Comparison of ENCODE assay signal across 11 cellular contexts in the genomic region with DNA sequence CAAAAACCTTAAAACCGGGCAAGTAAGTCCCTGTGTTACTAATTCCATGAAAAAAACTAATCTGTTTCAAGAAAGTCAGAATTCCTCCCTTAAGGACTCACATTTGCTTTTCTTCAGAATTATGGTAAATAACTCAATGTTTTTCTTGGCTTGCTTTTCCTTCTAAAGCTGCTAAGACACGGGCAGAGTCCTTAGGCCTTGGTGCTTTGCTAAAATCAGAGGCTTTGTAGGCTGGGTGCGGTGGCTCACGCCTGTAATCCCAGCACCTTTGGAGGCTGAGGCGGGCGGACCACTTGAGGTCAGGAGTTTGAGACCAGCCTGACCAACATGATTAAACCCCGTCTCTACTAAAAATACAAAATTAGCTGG. TPM values are rescaled to one million over a fixed set of nuclear protein-coding genes. Genes with fewer than 3 reads are reported as not detected.
DNase-seq lines count a peak whose midpoint lies in the region; ATAC-seq, FAIRE-seq and TF ChIP-seq lines count a peak whose summit lies in the region.
"Had no signal": no experiment of that assay in that cellular context is flagged by ENCODE, and none has a peak within 500 bp of the region (broad histone marks: within the 10 kb centered on the region; RNA-seq: fewer than 3 reads in every experiment).

No MANE protein-coding gene starts in this region.

- DNase-seq in Peyer's patch (no peak), esophagus muscularis mucosa (ENCODE audit: extremely low spot score) (no peak), lower lobe of right lung (no peak), pancreas (no peak), COLO668 (lab: John Stamatoyannopoulos, UW; ENCODE audit: unreplicated experiment) (no peak)
- DNase-seq in activated naive CD4-positive, alpha-beta T cell treated with anti-CD3 and anti-CD28 coated beads, Interleukin-2, amount 10 ng/mL, durations not matched to agents 7 days and 5 days, result no peak
- DNase-seq in activated T-cell treated with anti-CD3 and anti-CD28 coated beads, Interleukin-2, amount 50 U/mL, for 72 hours, result no peak
- DNase-seq: CD4-positive, alpha-beta memory T cell; left colon; NCI-H2029 treated with DMSO at 0.1 percent for 48 hours had no signal

- 85% methylated on average over 7 of the region's 7 CpGs for WGBS in esophagus muscularis mucosa
- 84 to 87% methylated on average over 7 of the region's 7 CpGs for WGBS in pancreas, 2 donors

- H3K9me3 Mint-ChIP-seq in activated naive CD4-positive, alpha-beta T cell treated with anti-CD3 and anti-CD28 coated beads, Interleukin-2, amount 10 ng/mL, durations not matched to agents 7 days and 5 days, result no peaks in the 10 kb centered on the region
- no peaks in the 10 kb centered on the region for H3K9me3 Mint-ChIP-seq in activated T-cell treated with anti-CD3 and anti-CD28 coated beads, Interleukin-2, amount 50 U/mL, for 72 hours
- H3K9me3 Mint-ChIP-seq: CD4-positive, alpha-beta memory T cell had no signal

- H3K9ac ChIP-seq in subcutaneous abdominal adipose tissue (ENCODE audit: low read length in 5 of 5), result peak overlapping the region in 2 of 5 donors; percentile 60 to 63

- H3K36me3 ChIP-seq in Peyer's patch, result no peaks in the 10 kb centered on the region
- H3K36me3 ChIP-seq in esophagus muscularis mucosa, result peaks cover 0 to 8% (median 0%) of the 10 kb centered on the region in 4 donors
- H3K36me3 ChIP-seq in lower lobe of right lung, result no peaks in the 10 kb centered on the region
- no peaks in the 10 kb centered on the region for H3K36me3 ChIP-seq in subcutaneous abdominal adipose tissue (ENCODE audit: control insufficient read depth in 5 of 5, insufficient read depth in 5 of 5, low read length in 5 of 5)
- no peaks in the 10 kb centered on the region for H3K36me3 ChIP-seq in pancreas

- no peaks in the 10 kb centered on the region for H3K9me3 ChIP-seq in Peyer's patch
- no peaks in the 10 kb centered on the region for H3K9me3 ChIP-seq in esophagus muscularis mucosa
- H3K9me3 ChIP-seq in lower lobe of right lung, result no peaks in the 10 kb centered on the region
- H3K9me3 ChIP-seq in subcutaneous abdominal adipose tissue (ENCODE audit: control insufficient read depth in 5 of 5, low read length in 5 of 5), result no peaks in the 10 kb centered on the region
- no peaks in the 10 kb centered on the region for H3K9me3 ChIP-seq in pancreas

- H3K4me3 ChIP-seq in Peyer's patch (no peak overlapping the region), esophagus muscularis mucosa (no peak overlapping the region), lower lobe of right lung (peak overlapping the region; percentile 29), subcutaneous abdominal adipose tissue (ENCODE audit: low read depth in 1 of 5, low read length in 5 of 5) (peak overlapping the region; percentile 42 to 51 (median 45)), pancreas (no peak overlapping the region)

- H3K27me3 Mint-ChIP-seq in activated naive CD4-positive, alpha-beta T cell treated with anti-CD3 and anti-CD28 coated beads, Interleukin-2, amount 10 ng/mL, durations not matched to agents 7 days and 5 days, result no peaks in the 10 kb centered on the region
- no peaks in the 10 kb centered on the region for H3K27me3 Mint-ChIP-seq in activated T-cell treated with anti-CD3 and anti-CD28 coated beads, Interleukin-2, amount 50 U/mL, for 72 hours (ENCODE audit: low read depth)
- H3K27me3 Mint-ChIP-seq: CD4-positive, alpha-beta memory T cell had no signal

- no peak overlapping the region for H3K27ac Mint-ChIP-seq in activated naive CD4-positive, alpha-beta T cell treated with anti-CD3 and anti-CD28 coated beads, Interleukin-2, amount 10 ng/mL, durations not matched to agents 7 days and 5 days
- H3K27ac Mint-ChIP-seq in activated T-cell treated with anti-CD3 and anti-CD28 coated beads, Interleukin-2, amount 50 U/mL, for 72 hours, result no peak overlapping the region
- H3K27ac Mint-ChIP-seq: CD4-positive, alpha-beta memory T cell had no signal

- intact Hi-C loops in esophagus muscularis mucosa (cut with DNase I), result no loop called here
- intact Hi-C loops in lower lobe of right lung (cut with DNase I), result no loop called here
- intact Hi-C loops in pancreas (cut with DNase I), result no loop called here

- no peaks in the 10 kb centered on the region for H3K27me3 ChIP-seq in Peyer's patch
- no peaks in the 10 kb centered on the region for H3K27me3 ChIP-seq in esophagus muscularis mucosa
- H3K27me3 ChIP-seq in lower lobe of right lung (ENCODE audit: low read depth), result no peaks in the 10 kb centered on the region
- H3K27me3 ChIP-seq in subcutaneous abdominal adipose tissue (ENCODE audit: control insufficient read depth in 5 of 5, insufficient read depth in 4 of 5, low read length in 5 of 5), result no peaks in the 10 kb centered on the region
- no peaks in the 10 kb centered on the region for H3K27me3 ChIP-seq in pancreas

- ATAC-seq in lower lobe of right lung, result peak in 1 of 2 donors; percentile 42
- no peak for ATAC-seq in pancreas
- no peak for ATAC-seq in activated T-cell treated with anti-CD3 and anti-CD28 coated beads, Interleukin-2, amount 50 U/mL, for 72 hours (replicated peaks in 1 of 2)
- ATAC-seq: left colon had no signal

- TF ChIP-seq CTCF in Peyer's patch (IDR thresholded peaks at IDR 0.05) (no peak), esophagus muscularis mucosa (IDR thresholded peaks at IDR 0.05) (no peak), lower lobe of right lung (IDR thresholded peaks at IDR 0.05) (no peak), pancreas (IDR thresholded peaks at IDR 0.05) (no peak)

- H3K4me3 Mint-ChIP-seq in activated naive CD4-positive, alpha-beta T cell treated with anti-CD3 and anti-CD28 coated beads, Interleukin-2, amount 10 ng/mL, durations not matched to agents 7 days and 5 days, result no peak overlapping the region
- H3K4me3 Mint-ChIP-seq in activated T-cell treated with anti-CD3 and anti-CD28 coated beads, Interleukin-2, amount 50 U/mL, for 72 hours, result no peak overlapping the region

- no peaks in the 10 kb centered on the region for H3K4me1 Mint-ChIP-seq in activated naive CD4-positive, alpha-beta T cell treated with anti-CD3 and anti-CD28 coated beads, Interleukin-2, amount 10 ng/mL, durations not matched to agents 7 days and 5 days
- H3K4me1 Mint-ChIP-seq in activated T-cell treated with anti-CD3 and anti-CD28 coated beads, Interleukin-2, amount 50 U/mL, for 72 hours (ENCODE audit: low read depth), result peaks cover 41% of the 10 kb centered on the region

- no peaks in the 10 kb centered on the region for H3K36me3 Mint-ChIP-seq in activated naive CD4-positive, alpha-beta T cell treated with anti-CD3 and anti-CD28 coated beads, Interleukin-2, amount 10 ng/mL, durations not matched to agents 7 days and 5 days
- H3K36me3 Mint-ChIP-seq in activated T-cell treated with anti-CD3 and anti-CD28 coated beads, Interleukin-2, amount 50 U/mL, for 72 hours (ENCODE audit: insufficient read depth in 2 of 2), result no peaks in the 10 kb centered on the region

- TF ChIP-seq EP300 in esophagus muscularis mucosa (IDR thresholded peaks at IDR 0.05), result no peak

- peak overlapping the region; percentile 36 to 71 (median 52) for H3K27ac ChIP-seq in Peyer's patch
- peak overlapping the region; percentile 6 to 58 (median 30) for H3K27ac ChIP-seq in esophagus muscularis mucosa (replicated peaks in 1 of 4)
- H3K27ac ChIP-seq in lower lobe of right lung, result peak overlapping the region; percentile 63
- peak overlapping the region; percentile 59 for H3K27ac ChIP-seq in subcutaneous abdominal adipose tissue (ENCODE audit: low read depth, low read length)
- H3K27ac ChIP-seq in pancreas, result no peak overlapping the region

- CTCF ChIA-PET in activated naive CD4-positive, alpha-beta T cell treated with anti-CD3 and anti-CD28 coated beads, Interleukin-2, amount 10 ng/mL, durations not matched to agents 7 days and 5 days (lab: Charles Lee), result interaction anchor here (0.9 kb wide), 1 partner anchor 102 kb away, joined by 3 read pairs; no protein-coding TSS in a partner anchor

- peaks cover 0 to 7% (median 0%) of the 10 kb centered on the region in 4 donors for H3K4me1 ChIP-seq in Peyer's patch
- H3K4me1 ChIP-seq in esophagus muscularis mucosa, result peaks cover 27 to 38% (median 32%) of the 10 kb centered on the region in 4 donors
- peaks cover 40% of the 10 kb centered on the region for H3K4me1 ChIP-seq in lower lobe of right lung
- peaks cover 11 to 66% (median 55%) of the 10 kb centered on the region in 5 donors for H3K4me1 ChIP-seq in subcutaneous abdominal adipose tissue (ENCODE audit: control insufficient read depth in 5 of 5, insufficient read depth in 5 of 5, low read length in 5 of 5)
- peaks cover 0 to 14% (median 0%) of the 10 kb centered on the region in 3 donors for H3K4me1 ChIP-seq in pancreas

- TF ChIP-seq POLR2A in Peyer's patch (IDR thresholded peaks at IDR 0.05) (no peak), esophagus muscularis mucosa (IDR thresholded peaks at IDR 0.05; ENCODE audit: low read depth) (no peak)

- no peak for FAIRE-seq in pancreas (lab: Jason Lieb, UNC)

RNA-seq across cellular contexts. Expression of a gene that starts 32.0 kb away (rescaled TPM):
- total RNA-seq in Peyer's patch (10 to 100 TPM; 11.0 to 68.5 (median 20.4) TPM), esophagus muscularis mucosa (10 to 100 TPM; 25.3 to 61.8 (median 38.9) TPM), lower lobe of right lung (41.6 TPM), pancreas (10 to 100 TPM; 11.4 to 23.0 (median 18.5) TPM)
- 10 to 100 TPM in 1 of 2 donors, 1 to 10 TPM in 1; 7.5 to 12.2 TPM for polyA plus RNA-seq in pancreas
- 10 to 100 TPM; 37.0 to 46.6 TPM for total RNA-seq in activated T-cell treated with anti-CD3 and anti-CD28 coated beads, Interleukin-2, amount 50 U/mL, for 72 hours

Comparison
In these comparisons a context has a peak if more than half of its experiments do, and no peak if none do; other contexts are left out.
1. H3K27ac ChIP-seq: peak in Peyer's patch (4 of 4), esophagus muscularis mucosa (4 of 4), lower lobe of right lung (single experiment) and subcutaneous abdominal adipose tissue (single experiment); none in pancreas (0 of 4).
2. H3K4me3 ChIP-seq: peak in lower lobe of right lung (single experiment) and subcutaneous abdominal adipose tissue (5 of 5); none in Peyer's patch (0 of 4), esophagus muscularis mucosa (0 of 4) and pancreas (0 of 4).